Comparison of ENCODE assay signal across 14 cellular contexts in the genomic region with DNA sequence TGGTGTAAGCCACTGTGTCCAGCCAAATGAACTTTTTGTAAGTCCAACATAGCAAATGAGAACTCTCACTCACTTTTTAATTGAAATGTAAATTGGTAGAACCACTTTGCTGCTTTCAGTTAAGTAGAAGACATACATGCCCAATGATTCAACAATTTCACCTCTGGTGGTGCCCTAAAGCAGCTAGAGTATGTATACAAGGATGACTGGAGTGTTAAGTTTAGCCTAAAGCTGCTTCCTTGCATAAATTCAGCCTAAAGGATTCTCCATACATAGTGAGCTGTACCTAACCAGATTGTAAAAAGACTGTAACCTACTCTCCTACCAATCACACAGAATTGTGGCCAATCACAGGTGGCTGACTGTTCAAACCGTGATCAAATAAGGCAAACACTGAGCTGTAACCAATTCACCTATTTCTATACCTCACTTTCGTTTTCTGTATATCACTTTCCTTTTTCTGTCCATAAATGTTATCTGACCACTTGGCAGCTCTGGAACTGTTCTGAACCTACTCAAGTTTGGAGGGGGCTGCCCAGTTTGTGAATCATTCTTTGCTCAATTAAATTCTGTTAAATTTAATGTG. TPM values are rescaled to one million over a fixed set of nuclear protein-coding genes. Genes with fewer than 3 reads are reported as not detected.
DNase-seq lines count a peak whose midpoint lies in the region; ATAC-seq and TF ChIP-seq lines count a peak whose summit lies in the region.
"Had no signal": no experiment of that assay in that cellular context is flagged by ENCODE, and none has a peak within 500 bp of the region (broad histone marks: within the 10 kb centered on the region; RNA-seq: fewer than 3 reads in every experiment).

No MANE protein-coding gene starts in this region.

- CTCF ChIA-PET in WTC11 (lab: Charles Lee), result interaction anchor here (1.0 to 1.9 kb wide), 2 partner anchors 36 to 468 kb away, joined by 5 to 6 read pairs; no protein-coding TSS in a partner anchor
- CTCF ChIA-PET in Caco-2 (lab: Charles Lee), result no interaction called here

- H3K27me3 Mint-ChIP-seq in WTC11 (ENCODE audit: low read depth) (no peaks in the 10 kb centered on the region), progenitor cell of endocrine pancreas (no peaks in the 10 kb centered on the region), Caco-2 (ENCODE audit: insufficient read depth, unreplicated experiment) (no peaks in the 10 kb centered on the region)

- no peak for DNase-seq in activated CD4-positive, CD25-positive, alpha-beta regulatory T cell (lab: John Stamatoyannopoulos, UW)
- DNase-seq in WTC11 (ENCODE audit: low spot score) (no peak), progenitor cell of endocrine pancreas (ENCODE audit: low spot score, unreplicated experiment) (no peak), psoas muscle (no peak), Caco-2 (no peak), smooth muscle cell (lab: John Stamatoyannopoulos, UW; ENCODE audit: unreplicated experiment) (no peak)
- DNase-seq: DMS53, kidney, NCI-H2227 treated with DMSO at 0.1 percent for 48 hours had no signal

- no peak overlapping the region for H3K9ac ChIP-seq in smooth muscle cell (ENCODE audit: low read depth)

- H3K4me1 Mint-ChIP-seq in WTC11, result peaks cover 51% of the 10 kb centered on the region
- H3K4me1 Mint-ChIP-seq in progenitor cell of endocrine pancreas (ENCODE audit: low read depth), result peaks cover 4% of the 10 kb centered on the region
- peaks cover 12% of the 10 kb centered on the region for H3K4me1 Mint-ChIP-seq in Caco-2 (ENCODE audit: low read depth, unreplicated experiment)

- peak; percentile 29 to 43 for ATAC-seq in activated CD4-positive, CD25-positive, alpha-beta regulatory T cell treated with anti-CD3 and anti-CD28 coated beads, Interleukin-2, amount 50 U/mL, for 24 hours
- peak; percentile 61 for ATAC-seq in GM21723 (IDR thresholded peaks at IDR 0.05; ENCODE audit: unreplicated experiment)
- no peak for ATAC-seq in WTC11
- no peak for ATAC-seq in psoas muscle

- no TSS peak for BruUV-seq in Caco-2 (replicated peaks; lab: Mats Ljungman, UMichigan)

- H3K27me3 ChIP-seq in psoas muscle (ENCODE audit: insufficient read depth in 3 of 3, low read length in 2 of 3) (no peaks in the 10 kb centered on the region), Caco-2 (replicated peaks; ENCODE audit: control insufficient read depth, insufficient read depth, low read length) (no peaks in the 10 kb centered on the region), smooth muscle cell (ENCODE audit: low read depth) (no peaks in the 10 kb centered on the region)

- peaks cover 6% of the 10 kb centered on the region for H3K36me3 Mint-ChIP-seq in WTC11
- H3K36me3 Mint-ChIP-seq in progenitor cell of endocrine pancreas (ENCODE audit: insufficient read depth), result peaks cover 10% of the 10 kb centered on the region
- peaks cover 12% of the 10 kb centered on the region for H3K36me3 Mint-ChIP-seq in Caco-2 (ENCODE audit: insufficient read depth, unreplicated experiment)

- H3K4me3 ChIP-seq in psoas muscle (no peak overlapping the region), Caco-2 (ENCODE audit: low read depth, low read length) (no peak overlapping the region), smooth muscle cell (no peak overlapping the region)
- H3K4me3 ChIP-seq: HAP-1 had no signal

- H3K4me2 ChIP-seq in smooth muscle cell, result no peak overlapping the region

- intact Hi-C loops in psoas muscle (cut with DNase I), result no loop called here
- intact Hi-C loops in Caco-2 (cut with micrococcal nuclease; ENCODE audit: unreplicated experiment), result no loop called here

- peaks cover 99% of the 10 kb centered on the region for H3K79me2 ChIP-seq in smooth muscle cell (ENCODE audit: low read depth)

- H3K4me1 ChIP-seq in psoas muscle (peaks cover 17% of the 10 kb centered on the region), Caco-2 (peaks cover 3% of the 10 kb centered on the region; the same call in 1 of the 2 replicates), smooth muscle cell (ENCODE audit: low read depth) (peaks cover 4% of the 10 kb centered on the region)

- no peak overlapping the region for H2AFZ ChIP-seq in smooth muscle cell (ENCODE audit: low read depth)

- H3K27ac ChIP-seq in psoas muscle (no peak overlapping the region), smooth muscle cell (ENCODE audit: low read depth) (no peak overlapping the region)
- H3K27ac ChIP-seq: 22Rv1 had no signal

- WGBS in psoas muscle, 3 donors, result 92 to 100% (median 94%) methylated on average over 2 of the region's 2 CpGs
- WGBS in smooth muscle cell (ENCODE audit: low lambda C conversion rate), result 92% methylated on average over 2 of the region's 2 CpGs

- H3K27ac Mint-ChIP-seq in WTC11 (peak overlapping the region; percentile 27; the same call in 1 of the 2 replicates), progenitor cell of endocrine pancreas (peak overlapping the region; percentile 62), Caco-2 (ENCODE audit: unreplicated experiment) (no peak overlapping the region)

- TF ChIP-seq CTCF in WTC11 (IDR thresholded peaks at IDR 0.05) (no peak), progenitor cell of endocrine pancreas (IDR thresholded peaks at IDR 0.05; ENCODE audit: unreplicated experiment) (no peak), psoas muscle (IDR thresholded peaks at IDR 0.05) (no peak), Caco-2 (IDR thresholded peaks at IDR 0.05; ENCODE audit: insufficient read depth in 1 of 2, low read depth in 1 of 2, low read length in 1 of 2, severe bottlenecking in 1 of 2, unreplicated experiment in 1 of 2) (no peak), smooth muscle cell (IDR thresholded peaks at IDR 0.05; ENCODE audit: borderline replicate concordance, insufficient read depth, poor library complexity, severe bottlenecking) (no peak)

- no peaks in the 10 kb centered on the region for H3F3A ChIP-seq in smooth muscle cell (ENCODE audit: low read depth)

- H3K9me3 ChIP-seq in psoas muscle (no peaks in the 10 kb centered on the region), Caco-2 (no peaks in the 10 kb centered on the region), smooth muscle cell (replicated peaks; ENCODE audit: low read depth) (no peaks in the 10 kb centered on the region)
- H3K9me3 ChIP-seq: HAP-1 had no signal

- peaks cover 99% of the 10 kb centered on the region for H4K20me1 ChIP-seq in smooth muscle cell (ENCODE audit: low read depth)

- no peak overlapping the region for H3K4me3 Mint-ChIP-seq in WTC11
- no peak overlapping the region for H3K4me3 Mint-ChIP-seq in progenitor cell of endocrine pancreas (ENCODE audit: low read depth)
- no peak overlapping the region for H3K4me3 Mint-ChIP-seq in Caco-2 (ENCODE audit: unreplicated experiment)
- H3K4me3 Mint-ChIP-seq: neural crest cell had no signal

- 0 out of 2 replicates have a peak, but pooled peaks cover 4% of the 10 kb centered on the region for H3K9me3 Mint-ChIP-seq in WTC11
- peaks cover 6% of the 10 kb centered on the region for H3K9me3 Mint-ChIP-seq in progenitor cell of endocrine pancreas (ENCODE audit: low read depth)
- no peaks in the 10 kb centered on the region for H3K9me3 Mint-ChIP-seq in Caco-2 (ENCODE audit: unreplicated experiment)
- H3K9me3 Mint-ChIP-seq: neural crest cell had no signal

- POLR2A ChIA-PET in WTC11 (lab: Charles Lee), result interaction anchor here (1.1 kb wide), 1 partner anchor 11 kb away, joined by 7 read pairs; no protein-coding TSS in a partner anchor
- POLR2A ChIA-PET in Caco-2 (lab: Charles Lee), result no interaction called here

- no peaks in the 10 kb centered on the region for H3K36me3 ChIP-seq in psoas muscle (ENCODE audit: insufficient read depth in 1 of 2, low read depth in 1 of 2)
- no peaks in the 10 kb centered on the region; the same call in none of the 2 replicates for H3K36me3 ChIP-seq in Caco-2 (ENCODE audit: control insufficient read depth, insufficient read depth, low read length)
- H3K36me3 ChIP-seq in smooth muscle cell (ENCODE audit: low read depth), result no peaks in the 10 kb centered on the region
- H3K36me3 ChIP-seq: HAP-1 had no signal

TF ChIP-seq in WTC11, 78 proteins besides CTCF, POLR2A, EP300 and RAD21 (continues in another document):
- TF ChIP-seq NFATC4 (CRISPR knock-in tag; IDR thresholded peaks at IDR 0.05) (no peak), ZNF423 (CRISPR knock-in tag; IDR thresholded peaks at IDR 0.05) (no peak), MLX (CRISPR knock-in tag; IDR thresholded peaks at IDR 0.05) (no peak), AFF4 (CRISPR knock-in tag; IDR thresholded peaks at IDR 0.05; ENCODE audit: borderline replicate concordance) (no peak)

RNA-seq across cellular contexts. Expression of gene PDS5A, which starts 39.9 kb away (rescaled TPM):
- total RNA-seq in WTC11 (2021) (61.7 to 64.6 TPM (median 63.0 TPM) in 3 replicates), progenitor cell of endocrine pancreas (87.5 and 91.1 TPM in 2 replicates), psoas muscle (10 to 100 TPM; 23.2 to 34.0 (median 30.8) TPM), Caco-2 (2022) (78.8 and 84.0 TPM in 2 replicates), smooth muscle cell (57.5 and 61.3 TPM in 2 replicates)
- polyA plus RNA-seq in psoas muscle (10 to 100 TPM; 14.2 to 33.2 (median 19.1) TPM), smooth muscle cell (18.3 and 19.4 TPM in 2 replicates)

Comparison
In these comparisons a context has a peak if more than half of its experiments do, and no peak if none do; other contexts are left out.
1. ATAC-seq: peak in activated CD4-positive, CD25-positive, alpha-beta regulatory T cell treated with anti-CD3 and anti-CD28 coated beads, Interleukin-2, amount 50 U/mL, for 24 hours (2 of 2) and GM21723 (single experiment); none in WTC11 (single experiment) and psoas muscle (0 of 4).